Comparison of ENCODE assay signal across 15 cellular contexts in the genomic region with DNA sequence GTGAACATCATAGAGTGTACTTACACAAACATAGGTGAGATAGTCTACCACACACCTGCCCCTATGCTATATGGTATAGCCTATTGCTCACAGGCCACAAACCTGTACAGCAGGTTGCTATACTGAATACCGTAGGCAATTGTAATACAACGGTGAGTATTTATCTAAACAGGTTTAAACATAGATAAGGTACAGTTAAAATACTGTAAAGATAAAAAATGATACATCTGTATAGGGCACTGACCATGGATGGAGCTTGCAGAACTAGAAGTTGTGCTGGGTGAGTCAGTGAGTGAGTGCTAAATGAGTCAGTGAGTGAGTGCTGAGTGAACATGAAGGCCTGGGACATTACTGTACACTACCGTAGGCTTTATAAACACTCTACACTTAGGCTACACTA.
DNase-seq lines count a peak whose midpoint lies in the region; ATAC-seq and TF ChIP-seq lines count a peak whose summit lies in the region.
"Had no signal": no experiment of that assay in that cellular context is flagged by ENCODE, and none has a peak within 500 bp of the region (broad histone marks: within the 10 kb centered on the region; RNA-seq: fewer than 3 reads in every experiment).

No MANE protein-coding gene starts in this region.

- H3K4me1 Mint-ChIP-seq in stimulated activated naive B cell treated with anti-CD40 and anti-IgM and Interleukin-4, amounts not matched to agents 10 μg/mL and 1 μg/mL and 100 μg/mL, for 72 hours: no peaks in the 10 kb centered on the region

- peaks cover 0 to 4% of the 10 kb centered on the region in 2 donors for H3K27me3 Mint-ChIP-seq in stimulated activated naive B cell treated with anti-CD40 and anti-IgM and Interleukin-4, amounts not matched to agents 10 μg/mL and 1 μg/mL and 100 μg/mL, for 72 hours

- peaks cover 6 to 9% of the 10 kb centered on the region in 2 donors for H3K9me3 Mint-ChIP-seq in stimulated activated naive B cell treated with anti-CD40 and anti-IgM and Interleukin-4, amounts not matched to agents 10 μg/mL and 1 μg/mL and 100 μg/mL, for 72 hours

- H3K4me3 Mint-ChIP-seq in stimulated activated naive B cell treated with anti-CD40 and anti-IgM and Interleukin-4, amounts not matched to agents 10 μg/mL and 1 μg/mL and 100 μg/mL, for 72 hours: no peak overlapping the region
- H3K4me3 Mint-ChIP-seq: stimulated activated naive CD8-positive, alpha-beta T cell treated with anti-CD3 and anti-CD28 coated beads, Interleukin-15, Interleukin-2, amounts not matched to agents 100 ng/mL and 50 ng/mL, for 24 hours had no signal

- no peak for ATAC-seq in stimulated activated naive B cell treated with anti-CD40 and anti-IgM and Interleukin-4, amounts not matched to agents 10 μg/mL and 1 μg/mL and 100 μg/mL, for 72 hours (replicated peaks)
- ATAC-seq: activated CD4-positive, CD25-positive, alpha-beta regulatory T cell treated with anti-CD3 and anti-CD28 coated beads, Interleukin-2, amount 50 U/mL, for 24 hours; lower lobe of right lung; sciatic nerve had no signal

- DNase-seq in GM04504 (ENCODE audit: low read depth) (peak; percentile 54), T1000 (lab: John Stamatoyannopoulos, UW) (peak; percentile 8), fibroblast of gingiva (ENCODE audit: low read depth) (peak; percentile 45), skeletal muscle cell (ENCODE audit: low read depth) (peak; percentile 65), cerebellar nuclear complex (lab: John Stamatoyannopoulos, UW) (no peak), GM13977 (ENCODE audit: low spot score) (no peak)
- DNase-seq in stimulated activated naive B cell treated with anti-CD40 and anti-IgM and Interleukin-4, amounts not matched to agents 10 μg/mL and 1 μg/mL and 100 μg/mL, for 72 hours: no peak
- DNase-seq: activated T-cell treated with anti-CD3 and anti-CD28 coated beads, Interleukin-2, amount 50 U/mL, for 1 hour; anterior cingulate cortex; effector memory CD4-positive, alpha-beta T cell; hippocampal formation; lower lobe of right lung had no signal

- H3K4me3 ChIP-seq in skeletal muscle cell (ENCODE audit: low read depth, low read length): no peak overlapping the region
- H3K4me3 ChIP-seq: lower lobe of right lung had no signal

- H3K27ac Mint-ChIP-seq in stimulated activated naive B cell treated with anti-CD40 and anti-IgM and Interleukin-4, amounts not matched to agents 10 μg/mL and 1 μg/mL and 100 μg/mL, for 72 hours: no peak overlapping the region
- H3K27ac Mint-ChIP-seq: stimulated activated naive CD8-positive, alpha-beta T cell treated with anti-CD3 and anti-CD28 coated beads, Interleukin-15, Interleukin-2, amounts not matched to agents 100 ng/mL and 50 ng/mL, for 24 hours had no signal

- in situ Hi-C loops in GM13977 (cut with MboI; ENCODE audit: low pct_unique_long_range_greater_than_20kb, low sequenced_read_pairs, unreplicated experiment): no loop called here

- TF ChIP-seq CTCF in GM13977 (IDR thresholded peaks at IDR 0.05; ENCODE audit: extremely low read depth, insufficient read depth, missing control alignments): no peak

- H3K36me3 Mint-ChIP-seq in stimulated activated naive B cell treated with anti-CD40 and anti-IgM and Interleukin-4, amounts not matched to agents 10 μg/mL and 1 μg/mL and 100 μg/mL, for 72 hours: no peaks in the 10 kb centered on the region

Comparison
In these comparisons a context has a peak if more than half of its experiments do, and no peak if none do; other contexts are left out.
1. DNase-seq: peak in GM04504 (single experiment), T1000 (single experiment), fibroblast of gingiva (single experiment) and skeletal muscle cell (single experiment); none in cerebellar nuclear complex (0 of 2), stimulated activated naive B cell treated with anti-CD40 and anti-IgM and Interleukin-4, amounts not matched to agents 10 μg/mL and 1 μg/mL and 100 μg/mL, for 72 hours (single experiment) and GM13977 (single experiment).